ENCODE assay signal across 11 cellular contexts in the genomic region with DNA sequence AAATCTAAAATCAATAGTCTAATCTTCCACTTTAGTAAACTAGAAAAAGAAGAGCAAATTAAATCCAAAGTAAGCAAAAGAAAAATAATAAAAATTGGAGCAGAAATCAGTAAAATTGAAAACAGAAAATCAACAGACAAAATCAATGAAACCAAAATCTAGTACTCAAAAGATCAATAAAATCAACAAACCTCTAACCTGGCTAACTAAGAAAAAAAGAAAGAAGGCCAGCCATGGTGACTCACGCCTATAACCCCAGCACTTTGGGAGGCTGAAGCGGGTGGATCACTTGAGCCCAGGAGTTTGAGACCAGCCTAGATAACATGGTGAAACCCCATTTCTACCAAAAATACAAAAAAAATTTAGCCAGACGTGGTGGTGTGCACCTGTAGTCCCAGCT. TPM values are rescaled to one million over a fixed set of nuclear protein-coding genes. Genes with fewer than 3 reads are reported as not detected.
"Had no signal": no experiment of that assay in that cellular context is flagged by ENCODE, and none has a peak within 500 bp of the region (broad histone marks: within the 10 kb centered on the region; RNA-seq: fewer than 3 reads in every experiment).

No MANE protein-coding gene starts in this region.

- H3K36me3 Mint-ChIP-seq: IgD-negative memory B cell had no signal

- H3K36me3 ChIP-seq: HAP-1 had no signal

- H3K4me1 ChIP-seq: HAP-1 had no signal

- ATAC-seq: HCT116 had no signal

- H3K27ac ChIP-seq: GM23248 had no signal

- H3K9ac ChIP-seq: GM23248 had no signal

- H3K9me3 ChIP-seq: HAP-1 had no signal

- H3K9me3 Mint-ChIP-seq: HFFc6 had no signal

- H3K27ac Mint-ChIP-seq: HFFc6, IgD-negative memory B cell had no signal

- DNase-seq: GM23248, GOT3, H7, HFFc6, KBM-7 had no signal

- FAIRE-seq: HTR-8/SVneo had no signal

- H3K4me3 ChIP-seq: GM23248, HAP-1 had no signal

- H3K4me3 Mint-ChIP-seq: HFFc6, IgD-negative memory B cell had no signal

RNA-seq across cellular contexts. Expression of gene FAM110D, which starts 24.4 kb away (rescaled TPM):
- total RNA-seq: GM23248, HFFc6, HT-29 had no signal
- polyA plus RNA-seq: GM23248, IgD-negative memory B cell had no signal

RNA-seq across cellular contexts. Expression of gene C1orf232, which starts 34.3 kb away (rescaled TPM):
- total RNA-seq: GM23248, H4, H7, HFFc6, HT-29 had no signal
- polyA plus RNA-seq: GM23248, IgD-negative memory B cell had no signal

RNA-seq across cellular contexts. Expression of gene ZNF593OS, which starts 37.2 kb away (rescaled TPM):
- total RNA-seq: GM23248, H4, H7, HFFc6 had no signal
